In genomic region chr6:104344223-104344622, GRCh38 we compare ENCODE assay signal across 33 cellular contexts.
"Had no signal": no experiment of that assay in that cellular context is flagged by ENCODE, and none has a peak within 500 bp of the region (broad histone marks: within the 10 kb centered on the region; RNA-seq: fewer than 3 reads in every experiment).

No MANE protein-coding gene starts in this region.

- FAIRE-seq: astrocyte, bronchial epithelial cell, colon had no signal

- H3K4me1 ChIP-seq: adrenal gland, ascending aorta, body of pancreas, breast epithelium had no signal

- H3K27me3 ChIP-seq: adrenal gland, ascending aorta, body of pancreas, brain microvascular endothelial cell, breast epithelium, cardiac muscle cell had no signal

- H3K36me3 ChIP-seq: adrenal gland, ascending aorta, brain microvascular endothelial cell, breast epithelium, cardiac muscle cell had no signal

- H3K4me3 ChIP-seq: adrenal gland, ascending aorta, body of pancreas, breast epithelium, cardiac muscle cell had no signal

- ATAC-seq: activated naive CD4-positive, alpha-beta T cell treated with anti-CD3 and anti-CD28 coated beads, Interleukin-2, amount 50 U/mL, for 72 hours; activated naive CD8-positive, alpha-beta T cell treated with anti-CD3 and anti-CD28 coated beads, Interleukin-2, amount 50 U/mL, for 24 hours; activated T-cell treated with anti-CD3 and anti-CD28 coated beads, Interleukin-2, amount 50 U/mL, for 4 hours; activated T-cell treated with anti-CD3 and anti-CD28 coated beads, Interleukin-2, amount 50 U/mL, for 72 hours; activated T-helper 17 cell treated with anti-CD3 and anti-CD28 coated beads, Interleukin-2, amount 50 U/mL, for 72 hours; body of pancreas had no signal

- DNase-seq: activated effector memory CD4-positive, alpha-beta T cell treated with anti-CD3 and anti-CD28 coated beads, Interleukin-2, amount 50 U/mL, for 16 hours; activated effector memory CD4-positive, alpha-beta T cell treated with Interleukin-2 at 50 U/mL for 16 hours; activated gamma-delta T cell; activated gamma-delta T cell treated with Interleukin-2 at 50 U/mL for 16 hours; activated naive CD4-positive, alpha-beta T cell; activated naive CD4-positive, alpha-beta T cell treated with anti-CD3 and anti-CD28 coated beads for 36 hours; activated naive CD4-positive, alpha-beta T cell treated with anti-CD3 and anti-CD28 coated beads, Interleukin-2, amount 10 ng/mL, durations not matched to agents 7 days and 5 days; activated naive CD4-positive, alpha-beta T cell treated with anti-CD3 and anti-CD28 coated beads, Interleukin-2, amount 50 U/mL, for 16 hours; activated naive CD4-positive, alpha-beta T cell treated with Interleukin-2 at 50 U/mL for 16 hours; activated naive CD8-positive, alpha-beta T cell treated with anti-CD3 and anti-CD28 coated beads for 36 hours; activated naive CD8-positive, alpha-beta T cell treated with anti-CD3 and anti-CD28 coated beads, Interleukin-2, amount 10 ng/mL, durations not matched to agents 7 days and 5 days; activated naive CD8-positive, alpha-beta T cell treated with anti-CD3 and anti-CD28 coated beads, Interleukin-2, amount 50 U/mL, for 24 hours; activated T-cell treated with anti-CD3 and anti-CD28 coated beads, Interleukin-2, amount 50 U/mL, for 4 hours; activated T-cell treated with anti-CD3 and anti-CD28 coated beads, Interleukin-2, amount 50 U/mL, for 48 hours; activated T-cell treated with anti-CD3 and anti-CD28 coated beads, Interleukin-2, amount 50 U/mL, for 72 hours; adrenal gland; amniotic stem cell; amygdala; anterior cingulate cortex; aorta; body of pancreas; brain microvascular endothelial cell; caudate nucleus; central memory CD4-positive, alpha-beta T cell; cerebellar nuclear complex had no signal

- H3K27ac ChIP-seq: adrenal gland, ascending aorta, body of pancreas, brain microvascular endothelial cell, breast epithelium, cardiac muscle cell had no signal

- H3K9me3 ChIP-seq: adrenal gland, ascending aorta had no signal
